ENCODE assay signal across 8 cellular contexts in the genomic region with DNA sequence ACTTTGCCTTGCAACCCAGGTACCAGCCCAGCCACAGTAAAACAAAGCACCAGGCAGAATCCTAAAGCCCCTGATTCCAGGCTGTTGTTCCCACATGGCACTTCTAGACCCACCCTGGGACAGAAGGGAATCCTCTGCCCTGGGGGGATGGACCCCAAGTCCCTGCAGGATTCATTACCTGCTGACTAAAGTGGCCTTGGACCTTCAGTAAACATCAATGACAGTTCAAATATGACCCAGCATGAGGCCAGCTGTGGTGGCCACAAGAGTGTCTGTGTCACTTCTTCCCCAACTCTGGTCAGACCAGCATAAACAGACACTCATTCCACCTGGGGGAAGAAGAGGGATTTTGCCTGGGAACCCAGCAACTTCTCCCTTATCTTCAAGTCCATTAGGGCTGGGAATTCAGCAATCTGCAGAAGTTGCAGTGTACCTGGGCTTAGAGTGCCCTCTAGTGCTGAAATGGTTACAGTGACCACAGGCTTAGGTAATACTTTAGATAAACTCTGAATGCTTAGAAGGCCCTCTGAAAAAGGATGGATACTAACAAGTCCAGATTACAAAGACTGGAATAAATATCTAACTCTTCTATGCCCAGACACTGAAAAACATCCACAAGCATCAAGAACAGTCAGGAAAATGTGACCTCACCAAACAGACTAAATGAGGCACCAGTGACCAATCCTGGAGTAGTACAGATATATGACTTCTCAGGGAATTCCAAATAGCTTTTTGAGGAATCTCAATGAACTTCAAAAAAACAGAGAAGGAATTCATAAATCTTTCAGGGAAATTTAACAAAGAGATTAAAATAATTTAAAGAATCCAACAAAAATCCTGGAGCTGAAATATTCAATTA.
DNase-seq lines count a peak whose midpoint lies in the region; ATAC-seq, FAIRE-seq and TF ChIP-seq lines count a peak whose summit lies in the region.

No MANE protein-coding gene starts in this region.

- BruUV-seq in PC-3 (replicated peaks; lab: Mats Ljungman, UMichigan) (no TSS peak), K562 (replicated peaks; lab: Mats Ljungman, UMichigan) (no TSS peak)

- H2AFZ ChIP-seq in PC-3 (ENCODE audit: low read length) (no peak overlapping the region), K562 (ENCODE audit: low read depth, low read length) (no peak overlapping the region)

- no peaks in the 10 kb centered on the region for H3F3A ChIP-seq in PC-3 (ENCODE audit: low read length, unreplicated experiment)

- H3K9me1 ChIP-seq in K562 (ENCODE audit: control insufficient read depth, insufficient read depth, low read length) = no peaks in the 10 kb centered on the region

- no peaks in the 10 kb centered on the region for H3K9me2 ChIP-seq in PC-3 (replicated peaks; ENCODE audit: low read length)

- no peak overlapping the region for H3K4me2 ChIP-seq in PC-3 (ENCODE audit: low read length)
- no peak overlapping the region for H3K4me2 ChIP-seq in K562 (ENCODE audit: insufficient read depth, low read length)

- intact Hi-C loops in PC-3 (cut with micrococcal nuclease) = loop anchor here (1.0 to 10.0 kb wide), 4 partner anchors 144 to 396 kb away; no protein-coding TSS in a partner anchor
- intact Hi-C loops in K562 (cut with micrococcal nuclease) = loop anchor here (1.0 to 10.0 kb wide), 6 partner anchors 348 to 1157 kb away; partner anchors contain the start of gene LSMEM1

- TF ChIP-seq CTCF in PC-3 (conservative IDR thresholded peaks at IDR 0.05; ENCODE audit: low read depth, low read length) (peak; percentile 85), K562 (IDR thresholded peaks at IDR 0.05 in 2 of 3, conservative IDR thresholded peaks at IDR 0.05 in 1 of 3; ENCODE audit: insufficient read depth in 2 of 3, low read depth in 1 of 3, low read length in 3 of 3) (peak; percentile 88 to 95 (median 91)), kidney epithelial cell (IDR thresholded peaks at IDR 0.05; ENCODE audit: insufficient read depth, low read length, poor library complexity, severe bottlenecking) (peak; percentile 76)

- H3K9ac ChIP-seq in PC-3 (ENCODE audit: low read length) (no peak overlapping the region), K562 (ENCODE audit: insufficient read depth in 1 of 2, low read depth in 2 of 2, low read length in 2 of 2) (no peak overlapping the region)

- in situ Hi-C loops in K562 (cut with MboI) = loop anchor here (25.0 kb wide), 1 partner anchor 1136 kb away; no protein-coding TSS in a partner anchor

- H3K4me3 ChIP-seq in PC-3 (ENCODE audit: low read length) (no peak overlapping the region), K562 (no peak overlapping the region), kidney epithelial cell (ENCODE audit: low read depth, low read length) (no peak overlapping the region)

- ATAC-seq in GM21723 (IDR thresholded peaks at IDR 0.05; ENCODE audit: unreplicated experiment) (peak; percentile 89), PC-3 (peak; percentile 91), K562 (peak; percentile 99)
- ATAC-seq in stimulated activated naive CD8-positive, alpha-beta T cell treated with anti-CD3 and anti-CD28 coated beads, Interleukin-15, amount 100 ng/mL, for 72 hours = peak; percentile 69

- TF ChIP-seq POLR2A in K562 (conservative IDR thresholded peaks at IDR 0.05) = no peak

- CTCF ChIA-PET in PC-3 (lab: Charles Lee) = interaction anchor here (0.6 to 0.7 kb wide), 2 partner anchors 342 to 398 kb away, joined by 3 read pairs; no protein-coding TSS in a partner anchor
- CTCF ChIA-PET in K562 (lab: Yijun Ruan, JAX; ENCODE audit: low intra/inter-chr PET ratio) = interaction anchor here (0.7 to 2.1 kb wide), 3 partner anchors 348 to 417 kb away, joined by 3 to 18 read pairs (median 9); no protein-coding TSS in a partner anchor

- H3K9me3 ChIP-seq in PC-3 (ENCODE audit: low read length) (no peaks in the 10 kb centered on the region), K562 (replicated peaks; ENCODE audit: control insufficient read depth, insufficient read depth, low read depth, low read length) (no peaks in the 10 kb centered on the region)

- H3K9me3 Mint-ChIP-seq in stimulated activated naive CD8-positive, alpha-beta T cell treated with anti-CD3 and anti-CD28 coated beads, Interleukin-15, amount 100 ng/mL, for 72 hours = peaks cover 0 to 6% of the 10 kb centered on the region in 2 donors

- no peaks in the 10 kb centered on the region for H4K20me1 ChIP-seq in PC-3 (ENCODE audit: low read length)
- peaks cover 7% of the 10 kb centered on the region for H4K20me1 ChIP-seq in K562 (replicated peaks; ENCODE audit: control insufficient read depth, insufficient read depth, low read length)

- H3K27ac Mint-ChIP-seq in stimulated activated naive CD8-positive, alpha-beta T cell treated with anti-CD3 and anti-CD28 coated beads, Interleukin-15, amount 100 ng/mL, for 72 hours = peak overlapping the region in 1 of 2 donors; percentile 54

- TF ChIP-seq RAD21 in K562 (CRISPR knock-in tag; conservative IDR thresholded peaks at IDR 0.05 in 1 of 2, IDR thresholded peaks at IDR 0.05 in 1 of 2) = peak; percentile 94 to 97

- peak; percentile 91 for FAIRE-seq in K562 (lab: Jason Lieb, UNC)

- no peaks in the 10 kb centered on the region for H3K36me3 ChIP-seq in PC-3 (ENCODE audit: low read depth, low read length)
- H3K36me3 ChIP-seq in K562 (ENCODE audit: control insufficient read depth, insufficient read depth, low read length) = no peaks in the 10 kb centered on the region
- no peaks in the 10 kb centered on the region for H3K36me3 ChIP-seq in kidney epithelial cell (ENCODE audit: control insufficient read depth, insufficient read depth, low read length)

- no peak for TF ChIP-seq EP300 in K562 (IDR thresholded peaks at IDR 0.05; ENCODE audit: low read length)

- POLR2A ChIA-PET in PC-3 (lab: Charles Lee; ENCODE audit: unreplicated experiment) (no interaction called here), K562 (lab: Yijun Ruan, JAX) (no interaction called here)

- H3K4me3 Mint-ChIP-seq in stimulated activated naive CD8-positive, alpha-beta T cell treated with anti-CD3 and anti-CD28 coated beads, Interleukin-15, amount 100 ng/mL, for 72 hours = no peak overlapping the region

- H3K79me2 ChIP-seq in PC-3 (ENCODE audit: low read length) (no peaks in the 10 kb centered on the region), K562 (ENCODE audit: control insufficient read depth, insufficient read depth, low read length) (no peaks in the 10 kb centered on the region)

- H3K27ac ChIP-seq in PC-3 (ENCODE audit: low read length) = no peak overlapping the region
- no peak overlapping the region for H3K27ac ChIP-seq in K562 (ENCODE audit: extremely low read depth, low read depth, low read length)

- DNase-seq in SIG-M5 treated with dmso at 0.1 percent for 504 hours (lab: John Stamatoyannopoulos, UW; ENCODE audit: unreplicated experiment) (peak; percentile 63), SIG-M5 (lab: John Stamatoyannopoulos, UW) (no peak), HuH-7.5 (ENCODE audit: low spot score) (peak; percentile 40), PC-3 (peak; percentile 78), K562 (ENCODE audit: extremely low read depth in 1 of 4, low spot score in 3 of 4) (peak; percentile 68 to 86 (median 72)), kidney epithelial cell (ENCODE audit: low read depth) (no peak)
- peak; percentile 25 to 31 for DNase-seq in stimulated activated naive CD8-positive, alpha-beta T cell treated with anti-CD3 and anti-CD28 coated beads, Interleukin-15, amount 100 ng/mL, for 72 hours

- H3K27me3 ChIP-seq in PC-3 (ENCODE audit: low read length) (no peaks in the 10 kb centered on the region), K562 (ENCODE audit: control insufficient read depth in 2 of 2, insufficient read depth in 2 of 2, low read length in 2 of 2) (no peaks in the 10 kb centered on the region), kidney epithelial cell (ENCODE audit: control insufficient read depth, insufficient read depth, low read length) (no peaks in the 10 kb centered on the region)

- H3K27me3 Mint-ChIP-seq in stimulated activated naive CD8-positive, alpha-beta T cell treated with anti-CD3 and anti-CD28 coated beads, Interleukin-15, amount 100 ng/mL, for 72 hours = no peaks in the 10 kb centered on the region

- H3K4me1 ChIP-seq in PC-3 (ENCODE audit: insufficient read depth, low read length) (no peaks in the 10 kb centered on the region), K562 (replicated peaks in 1 of 2; ENCODE audit: control insufficient read depth in 2 of 2, insufficient read depth in 2 of 2, low read length in 2 of 2) (no peaks in the 10 kb centered on the region; a peak in 1 of 5 replicates)

- no peaks in the 10 kb centered on the region for H3K4me1 Mint-ChIP-seq in stimulated activated naive CD8-positive, alpha-beta T cell treated with anti-CD3 and anti-CD28 coated beads, Interleukin-15, amount 100 ng/mL, for 72 hours

TF ChIP-seq in K562, 482 proteins besides CTCF, POLR2A, EP300 and RAD21 (continues in another document):
- TF ChIP-seq STAT5A (IDR thresholded peaks at IDR 0.05; ENCODE audit: borderline replicate concordance, low read length) = peak; percentile 21; the same call in 1 of the 2 replicates
- no peak for TF ChIP-seq ZNF444 (CRISPR knock-in tag; IDR thresholded peaks at IDR 0.05)

Comparison
In these comparisons a context has a peak if more than half of its experiments do, and no peak if none do; other contexts are left out.
1. DNase-seq: peak in SIG-M5 treated with dmso at 0.1 percent for 504 hours (single experiment), HuH-7.5 (single experiment), PC-3 (single experiment), K562 (4 of 4) and stimulated activated naive CD8-positive, alpha-beta T cell treated with anti-CD3 and anti-CD28 coated beads, Interleukin-15, amount 100 ng/mL, for 72 hours (2 of 2); none in SIG-M5 (single experiment) and kidney epithelial cell (single experiment).
2. Peak in every context shown above with its lines, with median percentiles within 50 percentile points of each other: ATAC-seq and CTCF ChIP-seq.